ENCODE assay signal across 8 cellular contexts in genomic region chr11:123195182-123196059, GRCh38. TPM values are rescaled to one million over a fixed set of nuclear protein-coding genes. Genes with fewer than 3 reads are reported as not detected.
DNase-seq lines count a peak whose midpoint lies in the region; ATAC-seq and TF ChIP-seq lines count a peak whose summit lies in the region.

A gene with protein sequence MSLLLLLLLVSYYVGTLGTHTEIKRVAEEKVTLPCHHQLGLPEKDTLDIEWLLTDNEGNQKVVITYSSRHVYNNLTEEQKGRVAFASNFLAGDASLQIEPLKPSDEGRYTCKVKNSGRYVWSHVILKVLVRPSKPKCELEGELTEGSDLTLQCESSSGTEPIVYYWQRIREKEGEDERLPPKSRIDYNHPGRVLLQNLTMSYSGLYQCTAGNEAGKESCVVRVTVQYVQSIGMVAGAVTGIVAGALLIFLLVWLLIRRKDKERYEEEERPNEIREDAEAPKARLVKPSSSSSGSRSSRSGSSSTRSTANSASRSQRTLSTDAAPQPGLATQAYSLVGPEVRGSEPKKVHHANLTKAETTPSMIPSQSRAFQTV (minus strand): TSS chr11:123195248. CDS start chr11:123194940, 308 bp downstream.

- BruUV-seq in OCI-LY7 (replicated peaks; lab: Mats Ljungman, UMichigan) = no TSS peak

- H3K27ac ChIP-seq in AG04450 (ENCODE audit: low read depth, low read length) = peak within 1 kb of the TSS; percentile 93
- H3K27ac ChIP-seq in OCI-LY7 (ENCODE audit: low read depth, low read length, poor library complexity, severe bottlenecking) = no peak within 1 kb of the TSS

- H3K36me3 ChIP-seq in OCI-LY7 (ENCODE audit: insufficient read depth, low read length) = no peaks in the 10 kb centered on the region

- H3K4me3 Mint-ChIP-seq in activated naive CD8-positive, alpha-beta T cell treated with anti-CD3 and anti-CD28 coated beads, Interleukin-2, amount 50 U/mL, for 24 hours = peak within 1 kb of the TSS; percentile 73

- no peaks in the 10 kb centered on the region for H3K27me3 ChIP-seq in AG04450 (ENCODE audit: control insufficient read depth, insufficient read depth, low read length)

- no peak for ATAC-seq in activated naive CD8-positive, alpha-beta T cell treated with anti-CD3 and anti-CD28 coated beads, Interleukin-2, amount 50 U/mL, for 24 hours

- no peaks in the 10 kb centered on the region for H3K36me3 Mint-ChIP-seq in activated naive CD8-positive, alpha-beta T cell treated with anti-CD3 and anti-CD28 coated beads, Interleukin-2, amount 50 U/mL, for 24 hours (ENCODE audit: low read depth)

- intact Hi-C loops in OCI-LY7 (cut with micrococcal nuclease; ENCODE audit: unreplicated experiment) = no loop called here

- CTCF ChIA-PET in AG04450 (lab: Charles Lee) = interaction anchor here (0.7 to 1.3 kb wide), 4 partner anchors 51 to 310 kb away, joined by 3 to 10 read pairs (median 4); no protein-coding TSS in a partner anchor
- CTCF ChIA-PET in OCI-LY7 (lab: Charles Lee; ENCODE audit: unreplicated experiment) = no interaction called here

- H2AFZ ChIP-seq in OCI-LY7 (ENCODE audit: low read length) = no peak within 1 kb of the TSS

- DNase-seq in AG04450 (ENCODE audit: low read depth, low spot score) (no peak), HFF-Myc (ENCODE audit: extremely low read depth, low read depth) (no peak), hepatic stellate cell (ENCODE audit: low spot score) (peak; percentile 64), retina (peak; percentile 73), D341Med (ENCODE audit: low spot score) (no peak), OCI-LY7 (ENCODE audit: low spot score) (no peak)
- peak; percentile 20 for DNase-seq in activated naive CD8-positive, alpha-beta T cell treated with anti-CD3 and anti-CD28 coated beads, Interleukin-2, amount 50 U/mL, for 24 hours
- no peak for DNase-seq in activated CD4-positive, CD25-positive, alpha-beta regulatory T cell (lab: John Stamatoyannopoulos, UW)

- peaks cover 17% of the 10 kb centered on the region for H3K4me1 Mint-ChIP-seq in activated naive CD8-positive, alpha-beta T cell treated with anti-CD3 and anti-CD28 coated beads, Interleukin-2, amount 50 U/mL, for 24 hours

- H3K4me3 ChIP-seq in AG04450 (ENCODE audit: low read depth, low read length) = peak within 1 kb of the TSS; percentile 94
- H3K4me3 ChIP-seq in HFF-Myc (replicated peaks; ENCODE audit: low read depth, low read length) = peak within 1 kb of the TSS; percentile 82
- no peak within 1 kb of the TSS for H3K4me3 ChIP-seq in OCI-LY7 (ENCODE audit: low read depth, low read length, poor library complexity, severe bottlenecking)

- H3K27me3 Mint-ChIP-seq in activated naive CD8-positive, alpha-beta T cell treated with anti-CD3 and anti-CD28 coated beads, Interleukin-2, amount 50 U/mL, for 24 hours = peaks cover 70% of the 10 kb centered on the region

- POLR2A ChIA-PET in AG04450 (lab: Yijun Ruan, JAX) = interaction anchor here (0.7 to 1.9 kb wide), 12 partner anchors 11 to 133 kb away, joined by 3 to 12 read pairs (median 6); partner anchors contain the start of gene HSPA8
- POLR2A ChIA-PET in OCI-LY7 (lab: Charles Lee) = no interaction called here

- no peaks in the 10 kb centered on the region for H4K20me1 ChIP-seq in OCI-LY7 (ENCODE audit: insufficient read depth, low read length)

- H3K9me3 Mint-ChIP-seq in activated naive CD8-positive, alpha-beta T cell treated with anti-CD3 and anti-CD28 coated beads, Interleukin-2, amount 50 U/mL, for 24 hours = no peaks in the 10 kb centered on the region

- no peaks in the 10 kb centered on the region for H3K79me2 ChIP-seq in OCI-LY7 (ENCODE audit: insufficient read depth, low read depth, low read length)

- no peaks in the 10 kb centered on the region for H3K9me2 ChIP-seq in OCI-LY7 (ENCODE audit: insufficient read depth, low read length)

- H3K9me3 ChIP-seq in AG04450 (ENCODE audit: control insufficient read depth, insufficient read depth, low read length) (no peaks in the 10 kb centered on the region; the same call in 1 of the 2 replicates), OCI-LY7 (ENCODE audit: low read length) (no peaks in the 10 kb centered on the region)

- H3K27ac Mint-ChIP-seq in activated naive CD8-positive, alpha-beta T cell treated with anti-CD3 and anti-CD28 coated beads, Interleukin-2, amount 50 U/mL, for 24 hours = no peak within 1 kb of the TSS

- no peak for TF ChIP-seq CTCF in AG04450 (IDR thresholded peaks at IDR 0.05; ENCODE audit: low read depth, low read length)
- no peak for TF ChIP-seq CTCF in HFF-Myc (IDR thresholded peaks at IDR 0.05; ENCODE audit: low read depth, low read length, missing control alignments)
- TF ChIP-seq CTCF in OCI-LY7 (conservative IDR thresholded peaks at IDR 0.05; ENCODE audit: low read length) = no peak

- no peaks in the 10 kb centered on the region for H3K4me1 ChIP-seq in OCI-LY7 (ENCODE audit: insufficient read depth, low read length, poor library complexity, severe bottlenecking)

- H3K4me2 ChIP-seq in OCI-LY7 (ENCODE audit: low read length) = no peak within 1 kb of the TSS

RNA-seq across cellular contexts. Expression of the gene that starts here (rescaled TPM):
- polyA plus RNA-seq in AG04450 (2011; rRNA removed) = 251 and 288 TPM in 2 replicates
- polyA minus RNA-seq in AG04450 (2011; rRNA and poly(A)+ RNA removed) = 500 and 661 TPM in 2 replicates
- not detected in 2 replicates for total RNA-seq in OCI-LY7 (2014; rRNA removed; shearing (Covaris generic))
- not detected in 2 replicates for total RNA-seq in OCI-LY7 (2022)

Comparison
In these comparisons a context has a peak if more than half of its experiments do, and no peak if none do; other contexts are left out.
1. DNase-seq: peak in activated naive CD8-positive, alpha-beta T cell treated with anti-CD3 and anti-CD28 coated beads, Interleukin-2, amount 50 U/mL, for 24 hours (single experiment), hepatic stellate cell (single experiment) and retina (single experiment); none in AG04450 (single experiment), HFF-Myc (single experiment), D341Med (single experiment), activated CD4-positive, CD25-positive, alpha-beta regulatory T cell (0 of 4) and OCI-LY7 (single experiment).